Comparison of ENCODE assay signal across 8 cellular contexts in genomic region chr6:107670792-107671199, GRCh38.
DNase-seq lines count a peak whose midpoint lies in the region; ATAC-seq and TF ChIP-seq lines count a peak whose summit lies in the region.

No MANE protein-coding gene starts in this region.

- no peak overlapping the region for H3K4me3 ChIP-seq in choroid plexus epithelial cell (ENCODE audit: low read depth, low read length)

- no peak for TF ChIP-seq CTCF in choroid plexus epithelial cell (conservative IDR thresholded peaks at IDR 0.05; ENCODE audit: low read depth, low read length)

- ATAC-seq in GM19438 (IDR thresholded peaks at IDR 0.05; ENCODE audit: low read depth, unreplicated experiment): peak; percentile 48

- DNase-seq in CD1c-positive myeloid dendritic cell (ENCODE audit: extremely low spot score): peak; percentile 83
- DNase-seq in NOMO-1 (lab: John Stamatoyannopoulos, UW; ENCODE audit: unreplicated experiment in 2 of 2): peak; percentile 88
- peak; percentile 60 for DNase-seq in choroid plexus epithelial cell (ENCODE audit: low read depth)
- DNase-seq in myocyte (ENCODE audit: low read depth): peak; percentile 52
- no peak for DNase-seq in activated effector memory CD4-positive, alpha-beta T cell treated with Interleukin-2 at 50 U/mL for 16 hours
- DNase-seq in activated T-cell treated with anti-CD3 and anti-CD28 coated beads, Interleukin-2, amount 50 U/mL, for 48 hours: no peak
- DNase-seq in DMS114 treated with DMSO at 0.1 percent for 48 hours (lab: John Stamatoyannopoulos, UW; ENCODE audit: unreplicated experiment): no peak

Comparison
In these comparisons a context has a peak if more than half of its experiments do, and no peak if none do; other contexts are left out.
1. DNase-seq: peak in CD1c-positive myeloid dendritic cell (single experiment), NOMO-1 (2 of 2), choroid plexus epithelial cell (single experiment) and myocyte (single experiment); none in activated effector memory CD4-positive, alpha-beta T cell treated with Interleukin-2 at 50 U/mL for 16 hours (single experiment), activated T-cell treated with anti-CD3 and anti-CD28 coated beads, Interleukin-2, amount 50 U/mL, for 48 hours (0 of 2) and DMS114 treated with DMSO at 0.1 percent for 48 hours (single experiment).